ENCODE assay signal across 8 cellular contexts in the genomic region with DNA sequence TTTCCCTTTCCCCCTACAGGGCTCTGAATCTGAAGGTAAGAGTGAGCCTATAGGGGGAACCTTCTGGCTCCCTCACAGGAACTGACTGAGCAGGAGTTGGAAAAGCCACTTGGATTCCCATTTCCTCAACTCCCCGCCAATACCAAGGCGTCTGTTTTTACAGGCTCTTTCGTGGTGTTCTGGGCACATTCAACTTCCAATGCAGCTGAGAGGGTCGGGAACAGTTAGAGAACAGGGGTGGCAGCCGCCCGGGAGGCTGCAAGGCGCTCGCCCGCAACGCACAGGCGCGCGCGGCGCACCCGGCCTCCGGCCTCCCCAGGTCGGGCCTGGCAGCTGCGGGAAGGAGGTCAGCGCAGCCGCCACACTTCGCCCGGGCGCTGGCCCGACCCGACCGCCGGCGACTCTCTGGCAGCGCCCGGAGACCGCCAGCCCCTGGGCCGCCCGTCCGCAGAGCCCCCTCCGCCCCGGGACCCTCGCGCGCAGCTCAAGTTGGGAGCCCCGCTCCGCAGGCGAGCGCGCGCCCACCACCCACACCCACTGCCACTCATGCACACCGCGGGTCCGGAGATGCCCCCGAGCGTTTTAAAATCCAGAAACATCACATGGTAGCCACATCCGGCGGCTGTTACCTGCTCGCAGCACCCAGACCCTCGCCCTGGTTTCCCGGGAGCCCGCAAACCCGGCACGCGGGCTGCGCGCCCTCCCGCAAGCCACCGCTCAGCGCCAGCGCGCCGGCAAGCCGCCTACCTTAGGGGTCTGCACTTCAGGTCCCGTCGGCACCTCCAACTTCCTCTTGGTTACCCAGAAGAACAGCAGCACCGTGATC. TPM values are rescaled to one million over a fixed set of nuclear protein-coding genes. Genes with fewer than 3 reads are reported as not detected.
DNase-seq lines count a peak whose midpoint lies in the region; ATAC-seq, FAIRE-seq and TF ChIP-seq lines count a peak whose summit lies in the region.

No MANE protein-coding gene starts in this region.

- TF ChIP-seq CTCF in H1 (IDR thresholded peaks at IDR 0.05; ENCODE audit: control extremely low read depth in 1 of 3, insufficient read depth in 1 of 3, low read depth in 1 of 3, low read length in 3 of 3): no peak; a peak in 1 of 4 replicates

- H3K27ac Mint-ChIP-seq in naive B cell: peak overlapping the region in 5 of 6 donors; percentile 49 to 93 (median 74)

- H3K9me3 ChIP-seq in H1 (ENCODE audit: insufficient read depth in 2 of 2, low read depth in 1 of 2, low read length in 1 of 2): no peaks in the 10 kb centered on the region

- no peak overlapping the region for H2BK12ac ChIP-seq in H1 (ENCODE audit: low read depth, low read length)

- H3K27ac ChIP-seq in H1 (ENCODE audit: low read depth, low read length): no peak overlapping the region

- peaks cover 2 to 5% of the 10 kb centered on the region in 2 experiments for H4K20me1 ChIP-seq in H1 (replicated peaks in 1 of 2; ENCODE audit: control insufficient read depth in 1 of 2, insufficient read depth in 2 of 2, low read length in 2 of 2)

- H2BK5ac ChIP-seq in H1 (ENCODE audit: low read depth, low read length): no peak overlapping the region

- no peak overlapping the region for H3K23ac ChIP-seq in H1 (ENCODE audit: insufficient read length)

- H3K36me3 ChIP-seq in H1 (ENCODE audit: control insufficient read depth in 2 of 4, insufficient read depth in 4 of 4, low read length in 3 of 4): no peaks in the 10 kb centered on the region

- CTCF ChIA-PET in H1 (lab: Charles Lee; ENCODE audit: partially characterized antibody): interaction anchor here (0.7 to 5.6 kb wide), 14 partner anchors 8 to 429 kb away, joined by 3 to 40 read pairs (median 4); a partner anchor contains a TSS

- peaks cover 6 to 20% (median 19%) of the 10 kb centered on the region in 3 donors for H3K27me3 Mint-ChIP-seq in naive B cell

- H3K4me2 ChIP-seq in H1 (ENCODE audit: insufficient read depth in 1 of 2, low read depth in 2 of 2, low read length in 2 of 2): peak overlapping the region; percentile 81 to 85

- H2BK15ac ChIP-seq in H1 (ENCODE audit: low read length): peak overlapping the region; percentile 46; the same call in 1 of the 2 replicates

- peak overlapping the region; percentile 25; the same call in 1 of the 2 replicates for H3K18ac ChIP-seq in H1 (ENCODE audit: extremely low read depth, low read length)

- no peak overlapping the region for H2BK20ac ChIP-seq in H1 (ENCODE audit: low read length)

- peak in 1 of 2 experiments; percentile 9; a peak in 1 of 4 replicates for TF ChIP-seq RAD21 in H1 (IDR thresholded peaks at IDR 0.05 in 1 of 2, conservative IDR thresholded peaks at IDR 0.05 in 1 of 2; ENCODE audit: low read depth in 2 of 2, low read length in 2 of 2)

- no peak for FAIRE-seq in H1 (lab: Jason Lieb, UNC)

- no peaks in the 10 kb centered on the region for H3K79me2 ChIP-seq in H1 (ENCODE audit: control insufficient read depth in 1 of 2, insufficient read depth in 2 of 2, low read length in 2 of 2)

- H3K23me2 ChIP-seq in H1 (ENCODE audit: low read depth, low read length): peaks cover 14% of the 10 kb centered on the region; the same call in 1 of the 2 replicates

- POLR2A ChIA-PET in H1 (lab: Charles Lee; ENCODE audit: partially characterized antibody): interaction anchor here (1.0 kb wide), 1 partner anchor 34 kb away, joined by 4 read pairs; no protein-coding TSS in a partner anchor

- H3K9me3 Mint-ChIP-seq in naive B cell: no peaks in the 10 kb centered on the region

- H3K4me3 ChIP-seq in H1 (ENCODE audit: extremely low read depth in 1 of 4, insufficient read depth in 2 of 4, low read depth in 3 of 4, low read length in 4 of 4): peak overlapping the region; percentile 33 to 63 (median 43)

- no peak overlapping the region for H2BK120ac ChIP-seq in H1 (replicated peaks; ENCODE audit: low read depth, low read length)

- peak overlapping the region; percentile 92 for H4K8ac ChIP-seq in H1 (ENCODE audit: extremely low read depth, insufficient read depth, low read length)

- H3K4me1 ChIP-seq in H1 (replicated peaks in 1 of 4; ENCODE audit: control insufficient read depth in 3 of 4, insufficient read depth in 4 of 4, low read length in 3 of 4): peaks cover 5 to 6% (median 5%) of the 10 kb centered on the region in 4 experiments; a peak in 5 of 7 replicates

- H3K4ac ChIP-seq in H1 (replicated peaks; ENCODE audit: insufficient read length, low read depth, low read length): no peak overlapping the region

- DNase-seq in NCI-H1092 treated with DMSO at 0.1 percent for 48 hours (lab: John Stamatoyannopoulos, UW) (peak; percentile 25), NCI-H1092 (lab: John Stamatoyannopoulos, UW) (no peak), NCI-H526 treated with DMSO at 0.1 percent for 48 hours (lab: John Stamatoyannopoulos, UW) (peak; percentile 48), H1 (ENCODE audit: low read depth in 1 of 2, low spot score in 2 of 2) (peak in 1 of 2 experiments; percentile 71), naive B cell (peak; percentile 7), inferior parietal cortex (ENCODE audit: extremely low spot score) (no peak), NCI-H2227 treated with DMSO at 0.1 percent for 48 hours (lab: John Stamatoyannopoulos, UW) (no peak)

- WGBS in H1 (ENCODE audit: extremely low coverage in 1 of 2, insufficient coverage in 1 of 2, insufficient read length in 1 of 2, insufficient replicate concordance in 2 of 2, low coverage in 1 of 2, low lambda C conversion rate in 2 of 2, missing lambda C conversion rate in 1 of 2), 2 experiments: 2% methylated on average over 68 of the region's 72 CpGs; no CpG with 5 or more reads in 1 of the 2 experiments

- no peak for TF ChIP-seq POLR2A in H1 (IDR thresholded peaks at IDR 0.05; ENCODE audit: control extremely low read depth in 1 of 2, low read depth in 2 of 2, low read length in 2 of 2)

- H4K91ac ChIP-seq in H1 (replicated peaks; ENCODE audit: insufficient read length, low read length): no peak overlapping the region

- H3K4me3 Mint-ChIP-seq in naive B cell: peak overlapping the region; percentile 85 to 94 (median 88)

- no peaks in the 10 kb centered on the region for H3K79me1 ChIP-seq in H1 (ENCODE audit: low read depth, low read length)

- H3K36me3 Mint-ChIP-seq in naive B cell: no peaks in the 10 kb centered on the region

- no peak overlapping the region for H3K56ac ChIP-seq in H1 (replicated peaks; ENCODE audit: insufficient read length, low read depth, low read length)

- H2AK5ac ChIP-seq in H1 (ENCODE audit: low read depth, low read length): no peak overlapping the region

- no peak for TF ChIP-seq EP300 in H1 (IDR thresholded peaks at IDR 0.05; ENCODE audit: borderline replicate concordance in 1 of 2, low read depth in 2 of 2, low read length in 2 of 2)

- ATAC-seq in naive B cell (ENCODE audit: low read depth in 2 of 2): peak in 1 of 2 donors; percentile 16
- ATAC-seq in GM21786 (IDR thresholded peaks at IDR 0.05; ENCODE audit: unreplicated experiment): no peak

- H4K5ac ChIP-seq in H1 (ENCODE audit: insufficient read length, low read depth, low read length): peak overlapping the region; percentile 31

- H3K14ac ChIP-seq in H1 (ENCODE audit: insufficient read length): no peak overlapping the region

- H3K9ac ChIP-seq in H1 (replicated peaks in 1 of 4; ENCODE audit: extremely low read depth in 1 of 4, low read depth in 3 of 4, low read length in 3 of 4): no peak overlapping the region; a peak in 2 of 7 replicates

- H3K4me1 Mint-ChIP-seq in naive B cell: peaks cover 10 to 18% (median 10%) of the 10 kb centered on the region in 3 donors

- H3K27me3 ChIP-seq in H1 (replicated peaks in 1 of 4; ENCODE audit: control insufficient read depth in 3 of 4, extremely low read depth in 1 of 4, insufficient read depth in 3 of 4, low read length in 3 of 4): peaks cover 13 to 50% (median 46%) of the 10 kb centered on the region in 4 experiments

- H2AFZ ChIP-seq in H1 (ENCODE audit: low read length): peak overlapping the region; percentile 94

TF ChIP-seq in H1, 55 proteins besides CTCF, POLR2A, EP300 and RAD21 (continues in another document):
- TF ChIP-seq SRF (IDR thresholded peaks at IDR 0.05; ENCODE audit: low read depth, low read length): no peak
- peak; percentile 80 for TF ChIP-seq EZH2 (IDR thresholded peaks at IDR 0.05; ENCODE audit: low read depth, low read length, severe bottlenecking)
- TF ChIP-seq YY1 (IDR thresholded peaks at IDR 0.05; ENCODE audit: low read depth, low read length): 0 out of 2 replicates have a peak, but pooled peaks have one; percentile 14
- no peak for TF ChIP-seq POLR2AphosphoS5 (IDR thresholded peaks at IDR 0.05; ENCODE audit: low read depth, low read length)
- TF ChIP-seq, protein P1, sequence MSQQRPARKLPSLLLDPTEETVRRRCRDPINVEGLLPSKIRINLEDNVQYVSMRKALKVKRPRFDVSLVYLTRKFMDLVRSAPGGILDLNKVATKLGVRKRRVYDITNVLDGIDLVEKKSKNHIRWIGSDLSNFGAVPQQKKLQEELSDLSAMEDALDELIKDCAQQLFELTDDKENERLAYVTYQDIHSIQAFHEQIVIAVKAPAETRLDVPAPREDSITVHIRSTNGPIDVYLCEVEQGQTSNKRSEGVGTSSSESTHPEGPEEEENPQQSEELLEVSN (IDR thresholded peaks at IDR 0.05): no peak
- 0 out of 4 replicates have a peak, but pooled peaks of 1 of the 2 experiments have one; percentile 4 for TF ChIP-seq SIN3A (conservative IDR thresholded peaks at IDR 0.05 in 1 of 2, IDR thresholded peaks at IDR 0.05 in 1 of 2; ENCODE audit: low read depth in 1 of 2, low read length in 2 of 2)
- 0 out of 2 replicates have a peak, but pooled peaks have one; percentile 32 for TF ChIP-seq PHF8 (conservative IDR thresholded peaks at IDR 0.05; ENCODE audit: low read depth, low read length)
- peak; percentile 68 for TF ChIP-seq SUZ12 (IDR thresholded peaks at IDR 0.05; ENCODE audit: low read length)
- TF ChIP-seq MAFK (IDR thresholded peaks at IDR 0.05; ENCODE audit: low read depth, low read length): no peak
- peak; percentile 76 for TF ChIP-seq KDM4A (IDR thresholded peaks at IDR 0.05; ENCODE audit: low read depth, low read length, severe bottlenecking)
- TF ChIP-seq SP1 (IDR thresholded peaks at IDR 0.05; ENCODE audit: low read depth, low read length): no peak
- no peak for TF ChIP-seq SP2 (IDR thresholded peaks at IDR 0.05; ENCODE audit: low read length)

RNA-seq across cellular contexts. Expression of a gene that starts 0.8 kb away (rescaled TPM):
- total RNA-seq in H1 (2021; fragmentation: NEBNext Ultra II Directional; extraction: Animal tissue kit (Norgen Biotek cat#: 25700)): 10.3 and 13.7 TPM in 2 replicates
- 12.6 and 13.0 TPM in 2 replicates for polyA plus RNA-seq in H1 (2011; rRNA removed)
- polyA plus RNA-seq in H1 (2011; cell fraction: cytosol; rRNA removed): 13.1 TPM
- 23.3 TPM for polyA plus RNA-seq in H1 (2011; cell fraction: nucleus; rRNA removed)
- 12.9 to 14.8 TPM (median 13.4 TPM) in 4 replicates for polyA plus RNA-seq in H1 (2012, experiment 1 of 2)
- 9.4 TPM for polyA plus RNA-seq in H1 (2012, experiment 2 of 2)
- 9.8 TPM for polyA plus RNA-seq in H1 (2013, experiment 1 of 2)
- polyA plus RNA-seq in H1 (2013, experiment 2 of 2): 11.3 TPM
- 22.0 and 28.4 TPM in 2 replicates for polyA minus RNA-seq in H1 (2011; rRNA and poly(A)+ RNA removed)
- 13.0 TPM for polyA minus RNA-seq in H1 (2011; cell fraction: cytosol; rRNA and poly(A)+ RNA removed)
- 17.2 TPM for polyA minus RNA-seq in H1 (2011; cell fraction: nucleus; rRNA and poly(A)+ RNA removed)
- polyA plus RNA-seq in naive B cell (ENCODE audit: low read depth in 6 of 6): 1 to 10 TPM in 1 of 6 donors, under 1 TPM in 3, not detected in 2; 0.45 to 1.4 (median 0.64) TPM

Comparison
In these comparisons a context has a peak if more than half of its experiments do, and no peak if none do; other contexts are left out.
1. DNase-seq: peak in NCI-H1092 treated with DMSO at 0.1 percent for 48 hours (single experiment), NCI-H526 treated with DMSO at 0.1 percent for 48 hours (single experiment) and naive B cell (single experiment); none in NCI-H1092 (single experiment), inferior parietal cortex (single experiment) and NCI-H2227 treated with DMSO at 0.1 percent for 48 hours (single experiment).